ENCODE assay signal across 21 cellular contexts in the genomic region with DNA sequence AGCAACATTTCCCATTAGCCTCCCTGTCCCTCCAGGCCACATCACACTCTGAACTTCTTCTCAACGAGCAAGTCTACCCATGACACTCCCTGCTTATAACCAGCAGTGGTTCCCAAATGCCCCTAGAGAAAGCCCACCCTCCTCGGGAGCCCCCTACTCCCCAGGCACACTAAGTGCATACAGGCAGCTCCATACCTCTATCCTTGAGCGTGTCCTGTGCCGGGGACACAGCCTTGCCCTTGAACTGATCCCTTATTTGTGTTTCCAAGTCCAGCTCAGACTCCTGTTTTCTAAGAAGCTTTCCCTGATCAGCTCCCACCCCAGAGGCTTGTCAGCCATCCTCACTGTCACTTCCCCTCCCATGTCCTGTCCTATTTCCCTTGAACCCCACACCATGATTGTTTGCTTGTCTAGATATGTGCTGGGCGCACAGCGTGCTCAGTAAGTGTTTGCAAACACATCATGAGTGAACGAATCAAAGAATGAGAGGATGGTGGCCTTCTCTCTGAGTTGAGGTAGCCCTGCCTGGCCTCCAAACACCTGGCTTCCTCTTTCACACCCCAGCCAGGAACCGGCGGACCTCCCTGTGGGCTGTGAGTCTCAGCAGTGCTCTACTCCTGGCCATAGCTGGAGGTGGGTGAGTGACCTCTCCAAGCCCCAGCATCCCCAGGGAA. TPM values are rescaled to one million over a fixed set of nuclear protein-coding genes. Genes with fewer than 3 reads are reported as not detected.
"Had no signal": no experiment of that assay in that cellular context is flagged by ENCODE, and none has a peak within 500 bp of the region (broad histone marks: within the 10 kb centered on the region; RNA-seq: fewer than 3 reads in every experiment).

No MANE protein-coding gene starts in this region.

- DNase-seq: activated CD8-positive, alpha-beta T cell treated with anti-CD3 and anti-CD28 coated beads for 36 hours; activated gamma-delta T cell treated with Interleukin-2 at 50 U/mL for 16 hours; activated T-cell treated with anti-CD3 and anti-CD28 coated beads, Interleukin-2, amount 50 U/mL, for 72 hours; foreskin keratinocyte; hippocampal formation; left lung; SK-N-SH; stimulated activated naive CD4-positive, alpha-beta T cell; thyroid gland had no signal

- H3K27ac Mint-ChIP-seq: activated CD8-positive, alpha-beta T cell treated with anti-CD3 and anti-CD28 coated beads for 36 hours; activated naive CD4-positive, alpha-beta T cell treated with anti-CD3 and anti-CD28 coated beads, Interleukin-2, amount 50 U/mL, for 72 hours; activated T-cell treated with anti-CD3 and anti-CD28 coated beads, Interleukin-2, amount 50 U/mL, for 72 hours; T-helper 2 cell treated with Interferon-gamma antibody and Interleukin-4, amounts not matched to agents 5 μg/mL and 100 μg/mL, for 36 hours had no signal

- H3K27me3 ChIP-seq: adrenal gland, foreskin keratinocyte, left lung, ovary, thyroid gland had no signal

- H3K9ac ChIP-seq: SK-N-SH had no signal

- ATAC-seq: activated CD8-positive, alpha-beta T cell treated with anti-CD3 and anti-CD28 coated beads for 36 hours; activated naive CD4-positive, alpha-beta T cell treated with anti-CD3 and anti-CD28 coated beads, Interleukin-2, amount 50 U/mL, for 72 hours; activated T-cell treated with anti-CD3 and anti-CD28 coated beads, Interleukin-2, amount 50 U/mL, for 72 hours; foreskin keratinocyte; left lung had no signal

- H3K36me3 ChIP-seq: adrenal gland, left lung, ovary, thyroid gland had no signal

- H3K4me2 ChIP-seq: SK-N-SH had no signal

- H3K4me3 ChIP-seq: adrenal gland, left lung, ovary, thyroid gland had no signal

- H3K4me1 ChIP-seq: adrenal gland, foreskin keratinocyte, left lung, thyroid gland had no signal

- H3K27ac ChIP-seq: adrenal gland, foreskin keratinocyte, left lung, ovary, thyroid gland had no signal

- H3K4me3 Mint-ChIP-seq: activated CD8-positive, alpha-beta T cell treated with anti-CD3 and anti-CD28 coated beads for 36 hours; activated T-cell treated with anti-CD3 and anti-CD28 coated beads, Interleukin-2, amount 50 U/mL, for 72 hours; T-helper 2 cell treated with Interferon-gamma antibody and Interleukin-4, amounts not matched to agents 5 μg/mL and 100 μg/mL, for 36 hours had no signal

- H3K9me3 ChIP-seq: adrenal gland, ovary, SK-N-SH, thyroid gland had no signal

- H3K9me3 Mint-ChIP-seq: T-helper 2 cell treated with Interferon-gamma antibody and Interleukin-4, amounts not matched to agents 5 μg/mL and 100 μg/mL, for 36 hours had no signal

- H3K36me3 Mint-ChIP-seq: activated naive CD4-positive, alpha-beta T cell treated with anti-CD3 and anti-CD28 coated beads, Interleukin-2, amount 50 U/mL, for 72 hours had no signal

RNA-seq across cellular contexts. Expression of gene TEX51, which starts 2.1 kb away (rescaled TPM):
- total RNA-seq: activated CD8-positive, alpha-beta T cell treated with anti-CD3 and anti-CD28 coated beads for 36 hours; activated naive CD4-positive, alpha-beta T cell treated with anti-CD3 and anti-CD28 coated beads, Interleukin-2, amount 50 U/mL, for 72 hours; activated T-cell treated with anti-CD3 and anti-CD28 coated beads, Interleukin-2, amount 50 U/mL, for 72 hours; adrenal gland; astrocyte; bronchial epithelial cell; cerebellum; dermis microvascular lymphatic vessel endothelial cell; epithelial cell of proximal tubule; fibroblast of lung; foreskin keratinocyte; left lung; mononuclear cell; ovary; subcutaneous adipose tissue; thyroid gland had no signal
